ENCODE assay signal across 28 cellular contexts in genomic region chr6:166179704-166180103, GRCh38. TPM values are rescaled to one million over a fixed set of nuclear protein-coding genes. Genes with fewer than 3 reads are reported as not detected.
"Had no signal": no experiment of that assay in that cellular context is flagged by ENCODE, and none has a peak within 500 bp of the region (broad histone marks: within the 10 kb centered on the region; RNA-seq: fewer than 3 reads in every experiment).

No MANE protein-coding gene starts in this region.

- DNase-seq: activated B cell treated with CpG ODN at 0.5 μM for 24 hours; activated CD4-positive, alpha-beta T cell treated with anti-CD3 and anti-CD28 coated beads for 4 hours; activated CD4-positive, alpha-beta T cell treated with anti-CD3 and anti-CD28 coated beads, Interleukin-2, amount 50 U/mL, for 48 hours; activated CD8-positive, alpha-beta memory T cell treated with anti-CD3 and anti-CD28 coated beads, Interleukin-2, amount 50 U/mL, for 48 hours; activated naive CD4-positive, alpha-beta T cell treated with anti-CD3 and anti-CD28 coated beads for 36 hours; activated naive CD8-positive, alpha-beta T cell treated with anti-CD3 and anti-CD28 coated beads, Interleukin-2, amount 10 ng/mL, durations not matched to agents 7 days and 5 days; activated T-cell treated with anti-CD3 and anti-CD28 coated beads, Interleukin-2, amount 50 U/mL, for 4 hours; amygdala; colonic mucosa; gastrocnemius medialis; hippocampal formation; kidney glomerular epithelial cell; left lung; naive thymus-derived CD4-positive, alpha-beta T cell; retina; stimulated activated CD4-positive, alpha-beta T cell treated with anti-CD3 and anti-CD28 coated beads, Interleukin-2, amount 100 ng/mL, for 48 hours; stimulated activated CD8-positive, alpha-beta memory T cell treated with anti-CD3 and anti-CD28 coated beads, Interleukin-4, amount 100 ng/mL, for 48 hours; stimulated activated naive CD4-positive, alpha-beta T cell treated with Interleukin-2 at 50 U/mL for 16 hours; T-helper 9 cell; upper lobe of right lung had no signal

- H3K4me3 Mint-ChIP-seq: activated B cell treated with CpG ODN at 0.5 μM for 24 hours; activated naive CD4-positive, alpha-beta T cell treated with anti-CD3 and anti-CD28 coated beads for 36 hours; activated naive CD8-positive, alpha-beta T cell treated with anti-CD3 and anti-CD28 coated beads, Interleukin-2, amount 10 ng/mL, durations not matched to agents 7 days and 5 days; activated T-cell treated with anti-CD3 and anti-CD28 coated beads, Interleukin-2, amount 50 U/mL, for 4 hours; naive thymus-derived CD4-positive, alpha-beta T cell; neural progenitor cell had no signal

- H3K4me1 Mint-ChIP-seq: activated naive CD8-positive, alpha-beta T cell treated with anti-CD3 and anti-CD28 coated beads, Interleukin-2, amount 10 ng/mL, durations not matched to agents 7 days and 5 days; neural progenitor cell had no signal

- H3K27ac Mint-ChIP-seq: activated B cell treated with CpG ODN at 0.5 μM for 24 hours; activated naive CD4-positive, alpha-beta T cell treated with anti-CD3 and anti-CD28 coated beads for 36 hours; activated naive CD8-positive, alpha-beta T cell treated with anti-CD3 and anti-CD28 coated beads, Interleukin-2, amount 10 ng/mL, durations not matched to agents 7 days and 5 days; naive thymus-derived CD4-positive, alpha-beta T cell; neural progenitor cell; progenitor cell of endocrine pancreas had no signal

- H3K4me2 ChIP-seq: neural progenitor cell had no signal

- H2AFZ ChIP-seq: neural progenitor cell had no signal

- H3K9ac ChIP-seq: neural progenitor cell had no signal

- H3K4me1 ChIP-seq: colonic mucosa, esophagus muscularis mucosa, gastrocnemius medialis, left lung, neural progenitor cell, upper lobe of right lung had no signal

- H3K27ac ChIP-seq: colonic mucosa, esophagus muscularis mucosa, gastrocnemius medialis, left lung, neural progenitor cell, upper lobe of right lung had no signal

- H3K36me3 ChIP-seq: colonic mucosa, esophagus muscularis mucosa, gastrocnemius medialis, left lung, neural progenitor cell, upper lobe of right lung had no signal

- H3K4me3 ChIP-seq: colonic mucosa, esophagus muscularis mucosa, gastrocnemius medialis, left lung, lung, neural progenitor cell, upper lobe of right lung had no signal

- H3K9me3 Mint-ChIP-seq: activated naive CD4-positive, alpha-beta T cell treated with anti-CD3 and anti-CD28 coated beads for 36 hours; activated naive CD8-positive, alpha-beta T cell treated with anti-CD3 and anti-CD28 coated beads, Interleukin-2, amount 10 ng/mL, durations not matched to agents 7 days and 5 days; activated T-cell treated with anti-CD3 and anti-CD28 coated beads, Interleukin-2, amount 50 U/mL, for 4 hours; neural progenitor cell had no signal

- H3K27me3 ChIP-seq: colonic mucosa, gastrocnemius medialis, upper lobe of right lung had no signal

- ATAC-seq: activated T-cell treated with anti-CD3 and anti-CD28 coated beads, Interleukin-2, amount 50 U/mL, for 4 hours; gastrocnemius medialis; left lung; naive thymus-derived CD4-positive, alpha-beta T cell; upper lobe of right lung had no signal

- H3K9me3 ChIP-seq: colonic mucosa, gastrocnemius medialis, left lung, upper lobe of right lung had no signal

RNA-seq across cellular contexts. Expression of gene TBXT, which starts 12.1 kb away (rescaled TPM):
- total RNA-seq: activated CD8-positive, alpha-beta memory T cell treated with anti-CD3 and anti-CD28 coated beads for 36 hours; activated naive CD4-positive, alpha-beta T cell treated with anti-CD3 and anti-CD28 coated beads for 36 hours; activated naive CD8-positive, alpha-beta T cell treated with anti-CD3 and anti-CD28 coated beads, Interleukin-2, amount 10 ng/mL, durations not matched to agents 7 days and 5 days; activated T-cell treated with anti-CD3 and anti-CD28 coated beads, Interleukin-2, amount 50 U/mL, for 4 hours; bronchial epithelial cell; colonic mucosa; gastrocnemius medialis; left lung; lung; naive thymus-derived CD4-positive, alpha-beta T cell; osteoblast; progenitor cell of endocrine pancreas; subcutaneous adipose tissue; upper lobe of right lung had no signal
- polyA plus RNA-seq: lung; naive thymus-derived CD4-positive, alpha-beta T cell had no signal
